Comparison of ENCODE assay signal across 1 cellular context in the genomic region with DNA sequence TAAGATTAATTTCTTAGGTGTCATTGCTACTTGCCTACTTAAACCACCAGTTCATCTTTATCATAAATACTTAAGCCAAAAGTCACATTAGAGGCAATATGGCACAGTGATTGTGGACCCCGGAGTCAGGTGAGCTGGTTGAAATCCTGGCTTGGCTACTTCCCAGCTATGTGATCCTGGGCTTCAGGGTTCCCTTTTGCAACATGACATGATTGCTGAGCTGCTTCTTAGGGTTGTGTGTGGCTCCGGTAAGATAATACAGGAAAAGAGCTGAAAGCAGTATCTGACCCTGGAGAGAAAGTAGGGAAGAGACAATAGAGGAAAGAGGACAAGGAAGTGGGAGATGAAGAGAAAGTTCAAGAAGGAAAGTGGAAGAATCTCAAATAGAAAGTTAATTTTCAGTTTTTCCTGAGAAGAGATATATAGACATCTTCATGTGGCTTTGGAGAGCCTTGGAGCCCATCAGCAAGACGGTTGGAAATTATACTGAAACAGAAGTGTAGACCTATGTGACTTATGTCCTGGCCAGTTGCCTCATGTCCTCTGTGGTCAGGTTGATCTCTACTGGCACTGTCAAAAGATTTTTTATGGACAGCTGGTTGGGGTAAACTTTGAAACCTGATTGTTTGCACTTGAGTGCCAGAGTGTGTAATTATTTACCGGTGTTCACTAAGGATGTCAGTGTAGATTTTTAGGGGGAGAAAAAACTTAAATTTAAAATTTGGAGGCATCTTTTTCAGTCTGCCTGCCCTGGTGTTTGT.
TF ChIP-seq lines count a peak whose summit lies in the region.

No MANE protein-coding gene starts in this region.

TF ChIP-seq in HepG2, 621 proteins besides CTCF, POLR2A, EP300 and RAD21 (continues in another document):
- TF ChIP-seq HNF4A (CRISPR knock-in tag; IDR thresholded peaks at IDR 0.05) (peak; percentile 70), TBX2 (CRISPR knock-in tag; IDR thresholded peaks at IDR 0.05; ENCODE audit: borderline replicate concordance) (0 out of 2 replicates have a peak, but pooled peaks have one; percentile 19), MATR3 (CRISPR knock-in tag; IDR thresholded peaks at IDR 0.05) (no peak), SOX6 (IDR thresholded peaks at IDR 0.05) (no peak), SOX6 (CRISPR knock-in tag; IDR thresholded peaks at IDR 0.05) (peak; percentile 21; the same call in 1 of the 2 replicates), HNF4G (IDR thresholded peaks at IDR 0.05; ENCODE audit: borderline replicate concordance, low read depth, low read length) (peak; percentile 63; the same call in 1 of the 2 replicates), HNF4G (CRISPR knock-in tag; IDR thresholded peaks at IDR 0.05; ENCODE audit: borderline replicate concordance, low read depth) (no peak), ZNF282 (IDR thresholded peaks at IDR 0.05; ENCODE audit: partially characterized antibody) (no peak), AGO1 (IDR thresholded peaks at IDR 0.05; ENCODE audit: low read depth, low read length, poor library complexity, severe bottlenecking) (no peak), ZNF547 (CRISPR knock-in tag; IDR thresholded peaks at IDR 0.05) (no peak), TARDBP (CRISPR knock-in tag; IDR thresholded peaks at IDR 0.05) (peak; percentile 34; the same call in 1 of the 2 replicates), HNRNPUL1 (IDR thresholded peaks at IDR 0.05; ENCODE audit: low read depth, low read length) (0 out of 2 replicates have a peak, but pooled peaks have one; percentile 42), ZKSCAN5 (CRISPR knock-in tag; IDR thresholded peaks at IDR 0.05) (no peak), ZNF562 (CRISPR knock-in tag; IDR thresholded peaks at IDR 0.05; ENCODE audit: borderline replicate concordance) (no peak), ETV5 (CRISPR knock-in tag; IDR thresholded peaks at IDR 0.05; ENCODE audit: borderline replicate concordance) (no peak), ZMYM4 (CRISPR knock-in tag; IDR thresholded peaks at IDR 0.05) (0 out of 2 replicates have a peak, but pooled peaks have one; percentile 22), NFIC (IDR thresholded peaks at IDR 0.05; ENCODE audit: low read length) (peak; percentile 31; the same call in 1 of the 2 replicates), SOX13 (IDR thresholded peaks at IDR 0.05) (no peak), SOX13 (CRISPR knock-in tag; conservative IDR thresholded peaks at IDR 0.05 in 1 of 2, IDR thresholded peaks at IDR 0.05 in 1 of 2) (peak in 1 of 2 experiments; percentile 24; a peak in 1 of 4 replicates), SP5 (CRISPR knock-in tag; IDR thresholded peaks at IDR 0.05; ENCODE audit: borderline replicate concordance, low read depth) (no peak), FOXP1 (IDR thresholded peaks at IDR 0.05) (no peak), FOXP1 (CRISPR knock-in tag; IDR thresholded peaks at IDR 0.05) (0 out of 2 replicates have a peak, but pooled peaks have one; percentile 22), FOXA1 (IDR thresholded peaks at IDR 0.05) (no peak), FOXA1 (CRISPR knock-in tag; IDR thresholded peaks at IDR 0.05) (0 out of 2 replicates have a peak, but pooled peaks have one; percentile 17), ZC3H4 (CRISPR knock-in tag; IDR thresholded peaks at IDR 0.05; ENCODE audit: borderline replicate concordance) (no peak), LCORL (IDR thresholded peaks at IDR 0.05) (no peak), LCORL (CRISPR knock-in tag; IDR thresholded peaks at IDR 0.05) (peak; percentile 28; the same call in 1 of the 2 replicates)
- TF ChIP-seq, protein P1, sequence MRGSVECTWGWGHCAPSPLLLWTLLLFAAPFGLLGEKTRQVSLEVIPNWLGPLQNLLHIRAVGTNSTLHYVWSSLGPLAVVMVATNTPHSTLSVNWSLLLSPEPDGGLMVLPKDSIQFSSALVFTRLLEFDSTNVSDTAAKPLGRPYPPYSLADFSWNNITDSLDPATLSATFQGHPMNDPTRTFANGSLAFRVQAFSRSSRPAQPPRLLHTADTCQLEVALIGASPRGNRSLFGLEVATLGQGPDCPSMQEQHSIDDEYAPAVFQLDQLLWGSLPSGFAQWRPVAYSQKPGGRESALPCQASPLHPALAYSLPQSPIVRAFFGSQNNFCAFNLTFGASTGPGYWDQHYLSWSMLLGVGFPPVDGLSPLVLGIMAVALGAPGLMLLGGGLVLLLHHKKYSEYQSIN (CRISPR knock-in tag; IDR thresholded peaks at IDR 0.05; ENCODE audit: borderline replicate concordance) = no peak
- TF ChIP-seq, protein P2, sequence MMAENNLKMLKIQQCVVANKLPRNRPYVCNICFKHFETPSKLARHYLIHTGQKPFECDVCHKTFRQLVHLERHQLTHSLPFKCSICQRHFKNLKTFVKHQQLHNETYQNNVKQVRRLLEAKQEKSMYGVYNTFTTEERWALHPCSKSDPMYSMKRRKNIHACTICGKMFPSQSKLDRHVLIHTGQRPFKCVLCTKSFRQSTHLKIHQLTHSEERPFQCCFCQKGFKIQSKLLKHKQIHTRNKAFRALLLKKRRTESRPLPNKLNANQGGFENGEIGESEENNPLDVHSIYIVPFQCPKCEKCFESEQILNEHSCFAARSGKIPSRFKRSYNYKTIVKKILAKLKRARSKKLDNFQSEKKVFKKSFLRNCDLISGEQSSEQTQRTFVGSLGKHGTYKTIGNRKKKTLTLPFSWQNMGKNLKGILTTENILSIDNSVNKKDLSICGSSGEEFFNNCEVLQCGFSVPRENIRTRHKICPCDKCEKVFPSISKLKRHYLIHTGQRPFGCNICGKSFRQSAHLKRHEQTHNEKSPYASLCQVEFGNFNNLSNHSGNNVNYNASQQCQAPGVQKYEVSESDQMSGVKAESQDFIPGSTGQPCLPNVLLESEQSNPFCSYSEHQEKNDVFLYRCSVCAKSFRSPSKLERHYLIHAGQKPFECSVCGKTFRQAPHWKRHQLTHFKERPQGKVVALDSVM (CRISPR knock-in tag; IDR thresholded peaks at IDR 0.05) = no peak
- TF ChIP-seq, protein P3, sequence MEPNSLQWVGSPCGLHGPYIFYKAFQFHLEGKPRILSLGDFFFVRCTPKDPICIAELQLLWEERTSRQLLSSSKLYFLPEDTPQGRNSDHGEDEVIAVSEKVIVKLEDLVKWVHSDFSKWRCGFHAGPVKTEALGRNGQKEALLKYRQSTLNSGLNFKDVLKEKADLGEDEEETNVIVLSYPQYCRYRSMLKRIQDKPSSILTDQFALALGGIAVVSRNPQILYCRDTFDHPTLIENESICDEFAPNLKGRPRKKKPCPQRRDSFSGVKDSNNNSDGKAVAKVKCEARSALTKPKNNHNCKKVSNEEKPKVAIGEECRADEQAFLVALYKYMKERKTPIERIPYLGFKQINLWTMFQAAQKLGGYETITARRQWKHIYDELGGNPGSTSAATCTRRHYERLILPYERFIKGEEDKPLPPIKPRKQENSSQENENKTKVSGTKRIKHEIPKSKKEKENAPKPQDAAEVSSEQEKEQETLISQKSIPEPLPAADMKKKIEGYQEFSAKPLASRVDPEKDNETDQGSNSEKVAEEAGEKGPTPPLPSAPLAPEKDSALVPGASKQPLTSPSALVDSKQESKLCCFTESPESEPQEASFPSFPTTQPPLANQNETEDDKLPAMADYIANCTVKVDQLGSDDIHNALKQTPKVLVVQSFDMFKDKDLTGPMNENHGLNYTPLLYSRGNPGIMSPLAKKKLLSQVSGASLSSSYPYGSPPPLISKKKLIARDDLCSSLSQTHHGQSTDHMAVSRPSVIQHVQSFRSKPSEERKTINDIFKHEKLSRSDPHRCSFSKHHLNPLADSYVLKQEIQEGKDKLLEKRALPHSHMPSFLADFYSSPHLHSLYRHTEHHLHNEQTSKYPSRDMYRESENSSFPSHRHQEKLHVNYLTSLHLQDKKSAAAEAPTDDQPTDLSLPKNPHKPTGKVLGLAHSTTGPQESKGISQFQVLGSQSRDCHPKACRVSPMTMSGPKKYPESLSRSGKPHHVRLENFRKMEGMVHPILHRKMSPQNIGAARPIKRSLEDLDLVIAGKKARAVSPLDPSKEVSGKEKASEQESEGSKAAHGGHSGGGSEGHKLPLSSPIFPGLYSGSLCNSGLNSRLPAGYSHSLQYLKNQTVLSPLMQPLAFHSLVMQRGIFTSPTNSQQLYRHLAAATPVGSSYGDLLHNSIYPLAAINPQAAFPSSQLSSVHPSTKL (CRISPR knock-in tag; IDR thresholded peaks at IDR 0.05) = peak; percentile 55; the same call in 1 of the 2 replicates
- TF ChIP-seq, protein P4, sequence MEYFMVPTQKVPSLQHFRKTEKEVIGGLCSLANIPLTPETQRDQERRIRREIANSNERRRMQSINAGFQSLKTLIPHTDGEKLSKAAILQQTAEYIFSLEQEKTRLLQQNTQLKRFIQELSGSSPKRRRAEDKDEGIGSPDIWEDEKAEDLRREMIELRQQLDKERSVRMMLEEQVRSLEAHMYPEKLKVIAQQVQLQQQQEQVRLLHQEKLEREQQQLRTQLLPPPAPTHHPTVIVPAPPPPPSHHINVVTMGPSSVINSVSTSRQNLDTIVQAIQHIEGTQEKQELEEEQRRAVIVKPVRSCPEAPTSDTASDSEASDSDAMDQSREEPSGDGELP (IDR thresholded peaks at IDR 0.05; ENCODE audit: borderline replicate concordance, low read depth) = peak; percentile 89
- TF ChIP-seq, protein P5, sequence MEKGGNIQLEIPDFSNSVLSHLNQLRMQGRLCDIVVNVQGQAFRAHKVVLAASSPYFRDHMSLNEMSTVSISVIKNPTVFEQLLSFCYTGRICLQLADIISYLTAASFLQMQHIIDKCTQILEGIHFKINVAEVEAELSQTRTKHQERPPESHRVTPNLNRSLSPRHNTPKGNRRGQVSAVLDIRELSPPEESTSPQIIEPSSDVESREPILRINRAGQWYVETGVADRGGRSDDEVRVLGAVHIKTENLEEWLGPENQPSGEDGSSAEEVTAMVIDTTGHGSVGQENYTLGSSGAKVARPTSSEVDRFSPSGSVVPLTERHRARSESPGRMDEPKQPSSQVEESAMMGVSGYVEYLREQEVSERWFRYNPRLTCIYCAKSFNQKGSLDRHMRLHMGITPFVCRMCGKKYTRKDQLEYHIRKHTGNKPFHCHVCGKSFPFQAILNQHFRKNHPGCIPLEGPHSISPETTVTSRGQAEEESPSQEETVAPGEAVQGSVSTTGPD (CRISPR knock-in tag; IDR thresholded peaks at IDR 0.05) = peak; percentile 34; the same call in 1 of the 2 replicates
- TF ChIP-seq, protein P6, sequence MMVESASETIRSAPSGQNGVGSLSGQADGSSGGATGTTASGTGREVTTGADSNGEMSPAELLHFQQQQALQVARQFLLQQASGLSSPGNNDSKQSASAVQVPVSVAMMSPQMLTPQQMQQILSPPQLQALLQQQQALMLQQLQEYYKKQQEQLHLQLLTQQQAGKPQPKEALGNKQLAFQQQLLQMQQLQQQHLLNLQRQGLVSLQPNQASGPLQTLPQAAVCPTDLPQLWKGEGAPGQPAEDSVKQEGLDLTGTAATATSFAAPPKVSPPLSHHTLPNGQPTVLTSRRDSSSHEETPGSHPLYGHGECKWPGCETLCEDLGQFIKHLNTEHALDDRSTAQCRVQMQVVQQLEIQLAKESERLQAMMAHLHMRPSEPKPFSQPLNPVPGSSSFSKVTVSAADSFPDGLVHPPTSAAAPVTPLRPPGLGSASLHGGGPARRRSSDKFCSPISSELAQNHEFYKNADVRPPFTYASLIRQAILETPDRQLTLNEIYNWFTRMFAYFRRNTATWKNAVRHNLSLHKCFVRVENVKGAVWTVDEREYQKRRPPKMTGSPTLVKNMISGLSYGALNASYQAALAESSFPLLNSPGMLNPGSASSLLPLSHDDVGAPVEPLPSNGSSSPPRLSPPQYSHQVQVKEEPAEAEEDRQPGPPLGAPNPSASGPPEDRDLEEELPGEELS (CRISPR knock-in tag; IDR thresholded peaks at IDR 0.05) = peak; percentile 25; the same call in 1 of the 2 replicates
- TF ChIP-seq, protein P7, sequence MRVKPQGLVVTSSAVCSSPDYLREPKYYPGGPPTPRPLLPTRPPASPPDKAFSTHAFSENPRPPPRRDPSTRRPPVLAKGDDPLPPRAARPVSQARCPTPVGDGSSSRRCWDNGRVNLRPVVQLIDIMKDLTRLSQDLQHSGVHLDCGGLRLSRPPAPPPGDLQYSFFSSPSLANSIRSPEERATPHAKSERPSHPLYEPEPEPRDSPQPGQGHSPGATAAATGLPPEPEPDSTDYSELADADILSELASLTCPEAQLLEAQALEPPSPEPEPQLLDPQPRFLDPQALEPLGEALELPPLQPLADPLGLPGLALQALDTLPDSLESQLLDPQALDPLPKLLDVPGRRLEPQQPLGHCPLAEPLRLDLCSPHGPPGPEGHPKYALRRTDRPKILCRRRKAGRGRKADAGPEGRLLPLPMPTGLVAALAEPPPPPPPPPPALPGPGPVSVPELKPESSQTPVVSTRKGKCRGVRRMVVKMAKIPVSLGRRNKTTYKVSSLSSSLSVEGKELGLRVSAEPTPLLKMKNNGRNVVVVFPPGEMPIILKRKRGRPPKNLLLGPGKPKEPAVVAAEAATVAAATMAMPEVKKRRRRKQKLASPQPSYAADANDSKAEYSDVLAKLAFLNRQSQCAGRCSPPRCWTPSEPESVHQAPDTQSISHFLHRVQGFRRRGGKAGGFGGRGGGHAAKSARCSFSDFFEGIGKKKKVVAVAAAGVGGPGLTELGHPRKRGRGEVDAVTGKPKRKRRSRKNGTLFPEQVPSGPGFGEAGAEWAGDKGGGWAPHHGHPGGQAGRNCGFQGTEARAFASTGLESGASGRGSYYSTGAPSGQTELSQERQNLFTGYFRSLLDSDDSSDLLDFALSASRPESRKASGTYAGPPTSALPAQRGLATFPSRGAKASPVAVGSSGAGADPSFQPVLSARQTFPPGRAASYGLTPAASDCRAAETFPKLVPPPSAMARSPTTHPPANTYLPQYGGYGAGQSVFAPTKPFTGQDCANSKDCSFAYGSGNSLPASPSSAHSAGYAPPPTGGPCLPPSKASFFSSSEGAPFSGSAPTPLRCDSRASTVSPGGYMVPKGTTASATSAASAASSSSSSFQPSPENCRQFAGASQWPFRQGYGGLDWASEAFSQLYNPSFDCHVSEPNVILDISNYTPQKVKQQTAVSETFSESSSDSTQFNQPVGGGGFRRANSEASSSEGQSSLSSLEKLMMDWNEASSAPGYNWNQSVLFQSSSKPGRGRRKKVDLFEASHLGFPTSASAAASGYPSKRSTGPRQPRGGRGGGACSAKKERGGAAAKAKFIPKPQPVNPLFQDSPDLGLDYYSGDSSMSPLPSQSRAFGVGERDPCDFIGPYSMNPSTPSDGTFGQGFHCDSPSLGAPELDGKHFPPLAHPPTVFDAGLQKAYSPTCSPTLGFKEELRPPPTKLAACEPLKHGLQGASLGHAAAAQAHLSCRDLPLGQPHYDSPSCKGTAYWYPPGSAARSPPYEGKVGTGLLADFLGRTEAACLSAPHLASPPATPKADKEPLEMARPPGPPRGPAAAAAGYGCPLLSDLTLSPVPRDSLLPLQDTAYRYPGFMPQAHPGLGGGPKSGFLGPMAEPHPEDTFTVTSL (CRISPR knock-in tag; IDR thresholded peaks at IDR 0.05; ENCODE audit: borderline replicate concordance) = peak; percentile 36; the same call in 1 of the 2 replicates
- TF ChIP-seq, protein P8, sequence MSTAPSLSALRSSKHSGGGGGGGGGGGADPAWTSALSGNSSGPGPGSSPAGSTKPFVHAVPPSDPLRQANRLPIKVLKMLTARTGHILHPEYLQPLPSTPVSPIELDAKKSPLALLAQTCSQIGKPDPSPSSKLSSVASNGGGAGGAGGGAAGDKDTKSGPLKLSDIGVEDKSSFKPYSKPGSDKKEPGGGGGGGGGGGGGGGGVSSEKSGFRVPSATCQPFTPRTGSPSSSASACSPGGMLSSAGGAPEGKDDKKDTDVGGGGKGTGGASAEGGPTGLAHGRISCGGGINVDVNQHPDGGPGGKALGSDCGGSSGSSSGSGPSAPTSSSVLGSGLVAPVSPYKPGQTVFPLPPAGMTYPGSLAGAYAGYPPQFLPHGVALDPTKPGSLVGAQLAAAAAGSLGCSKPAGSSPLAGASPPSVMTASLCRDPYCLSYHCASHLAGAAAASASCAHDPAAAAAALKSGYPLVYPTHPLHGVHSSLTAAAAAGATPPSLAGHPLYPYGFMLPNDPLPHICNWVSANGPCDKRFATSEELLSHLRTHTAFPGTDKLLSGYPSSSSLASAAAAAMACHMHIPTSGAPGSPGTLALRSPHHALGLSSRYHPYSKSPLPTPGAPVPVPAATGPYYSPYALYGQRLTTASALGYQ (CRISPR knock-in tag; IDR thresholded peaks at IDR 0.05) = 0 out of 2 replicates have a peak, but pooled peaks have one; percentile 35
